ENCODE assay signal across 14 cellular contexts in the genomic region with DNA sequence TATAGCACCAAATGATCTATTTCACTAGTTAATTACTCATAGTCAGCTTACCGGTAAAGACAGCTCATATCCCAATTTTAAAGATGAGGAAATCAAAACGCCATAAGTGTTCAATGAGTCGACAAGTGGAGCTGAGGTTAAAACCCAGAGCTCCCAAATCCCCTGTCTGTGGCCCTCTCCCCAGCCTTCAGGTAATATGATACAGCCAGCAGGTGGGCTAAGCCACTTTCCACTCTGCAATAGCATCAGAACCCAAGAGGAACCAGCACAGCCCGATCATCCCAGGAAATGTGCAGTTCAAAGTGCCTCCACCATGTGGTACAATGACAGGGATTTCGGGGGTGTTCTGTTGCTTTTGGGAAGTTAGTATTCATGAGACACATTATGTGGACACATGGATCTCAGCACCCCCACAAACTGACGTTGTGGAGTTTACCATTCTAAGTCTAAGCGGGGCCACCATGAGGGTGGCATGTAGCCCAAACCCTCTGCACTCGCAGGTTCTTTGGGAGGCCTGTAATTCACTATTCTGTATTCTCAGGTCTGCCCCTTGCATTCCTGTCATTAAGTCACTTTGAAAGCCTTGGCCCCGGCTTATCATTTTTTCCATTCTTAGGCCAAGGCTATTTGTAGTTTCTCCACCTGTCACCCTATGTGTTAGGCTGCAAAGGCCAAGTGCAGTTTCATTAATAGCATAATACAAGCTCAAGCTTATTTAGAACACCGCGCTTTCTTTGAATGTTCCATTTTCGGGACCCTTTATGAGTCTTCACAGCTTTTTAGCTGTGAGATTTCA. TPM values are rescaled to one million over a fixed set of nuclear protein-coding genes. Genes with fewer than 3 reads are reported as not detected.
"Had no signal": no experiment of that assay in that cellular context is flagged by ENCODE, and none has a peak within 500 bp of the region (broad histone marks: within the 10 kb centered on the region; RNA-seq: fewer than 3 reads in every experiment).

No MANE protein-coding gene starts in this region.

- ATAC-seq: activated CD8-positive, alpha-beta T cell treated with anti-CD3 and anti-CD28 coated beads for 36 hours; body of pancreas; left lung; T-helper 17 cell had no signal

- H3K27ac ChIP-seq: body of pancreas, left lung had no signal

- H3K36me3 ChIP-seq: left lung had no signal

- H3K27me3 ChIP-seq: body of pancreas, left lung had no signal

- H3K9me3 ChIP-seq: body of pancreas, left lung had no signal

- DNase-seq: activated B cell treated with CpG ODN at 0.5 μM for 24 hours; activated CD4-positive, alpha-beta T cell treated with anti-CD3 and anti-CD28 coated beads for 48 hours; activated CD8-positive, alpha-beta T cell treated with anti-CD3 and anti-CD28 coated beads for 36 hours; activated gamma-delta T cell treated with Interleukin-2 at 50 U/mL for 16 hours; activated T-cell treated with anti-CD3 and anti-CD28 coated beads, Interleukin-2, amount 50 U/mL, for 48 hours; amygdala; body of pancreas; effector CD8-positive, alpha-beta T cell; foreskin fibroblast; islet precursor cell; left lung; nucleus accumbens; posterior cingulate gyrus; T-helper 17 cell had no signal

- H3K4me3 ChIP-seq: body of pancreas, left lung had no signal

- H3K4me1 ChIP-seq: body of pancreas, left lung had no signal

RNA-seq across cellular contexts. Expression of gene ACTN2, which starts 26.3 kb away (rescaled TPM):
- total RNA-seq: activated B cell treated with CpG ODN at 0.5 μM for 24 hours, T-helper 17 cell had no signal
